Comparison of ENCODE assay signal across 13 cellular contexts in the genomic region with DNA sequence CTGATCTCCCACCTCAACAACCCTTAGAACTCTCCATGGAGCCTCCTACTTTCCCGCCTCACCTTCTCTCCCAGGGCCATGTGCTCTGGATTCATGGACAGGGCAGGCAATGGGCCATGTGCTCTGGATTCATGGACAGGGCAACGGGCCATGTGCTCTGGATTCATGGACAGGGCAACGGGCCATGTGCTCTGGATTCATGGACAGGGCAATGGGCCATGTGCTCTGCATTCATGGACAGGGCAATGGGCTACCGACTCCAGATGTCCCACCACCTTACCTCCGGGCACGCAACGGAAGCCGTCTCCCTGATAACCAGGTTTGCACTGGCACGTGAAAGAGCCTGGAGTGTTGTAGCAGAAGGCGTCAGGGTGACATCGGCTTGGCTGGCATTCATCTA. TPM values are rescaled to one million over a fixed set of nuclear protein-coding genes. Genes with fewer than 3 reads are reported as not detected.
"Had no signal": no experiment of that assay in that cellular context is flagged by ENCODE, and none has a peak within 500 bp of the region (broad histone marks: within the 10 kb centered on the region; RNA-seq: fewer than 3 reads in every experiment).

No MANE protein-coding gene starts in this region.

- ATAC-seq: natural killer cell treated with Interleukin-12 subunit alpha and Interleukin-12 subunit beta and Interleukin-15 and Interleukin-18, amount 100 ng/mL, for 72 hours; stimulated activated effector memory CD8-positive, alpha-beta T cell treated with anti-CD3 and anti-CD28 coated beads, Interleukin-12 subunit alpha, Interleukin-12 subunit beta, amount 100 ng/mL, for 72 hours had no signal

- H3K36me3 Mint-ChIP-seq: activated naive CD8-positive, alpha-beta T cell treated with anti-CD3 and anti-CD28 coated beads, Interleukin-2, amount 10 ng/mL, durations not matched to agents 7 days and 5 days; natural killer cell treated with Interleukin-12 subunit alpha and Interleukin-12 subunit beta and Interleukin-15 and Interleukin-18, amount 100 ng/mL, for 72 hours; stimulated activated effector memory CD8-positive, alpha-beta T cell treated with anti-CD3 and anti-CD28 coated beads, Interleukin-12 subunit alpha, Interleukin-12 subunit beta, amount 100 ng/mL, for 72 hours had no signal

- H3K27me3 ChIP-seq: heart right ventricle, tibial artery had no signal

- H3K4me1 Mint-ChIP-seq: brain; memory B cell; stimulated activated effector memory CD8-positive, alpha-beta T cell treated with anti-CD3 and anti-CD28 coated beads, Interleukin-12 subunit alpha, Interleukin-12 subunit beta, amount 100 ng/mL, for 72 hours had no signal

- H3K4me3 ChIP-seq: heart right ventricle, tibial artery had no signal

- H3K27ac Mint-ChIP-seq: activated naive CD8-positive, alpha-beta T cell treated with anti-CD3 and anti-CD28 coated beads, Interleukin-2, amount 10 ng/mL, durations not matched to agents 7 days and 5 days; brain; memory B cell; natural killer cell treated with Interleukin-12 subunit alpha and Interleukin-12 subunit beta and Interleukin-15 and Interleukin-18, amount 100 ng/mL, for 72 hours; stimulated activated effector memory CD8-positive, alpha-beta T cell treated with anti-CD3 and anti-CD28 coated beads, Interleukin-12 subunit alpha, Interleukin-12 subunit beta, amount 100 ng/mL, for 72 hours had no signal

- DNase-seq: activated naive CD4-positive, alpha-beta T cell; activated naive CD8-positive, alpha-beta T cell treated with anti-CD3 and anti-CD28 coated beads, Interleukin-2, amount 10 ng/mL, durations not matched to agents 7 days and 5 days; activated T-cell treated with anti-CD3 and anti-CD28 coated beads for 4 hours; cortex of kidney; effector CD4-positive, alpha-beta T cell; foreskin melanocyte; heart right ventricle; occipital lobe; tibial artery had no signal

- H3K9me3 Mint-ChIP-seq: activated naive CD8-positive, alpha-beta T cell treated with anti-CD3 and anti-CD28 coated beads, Interleukin-2, amount 10 ng/mL, durations not matched to agents 7 days and 5 days; brain; memory B cell; natural killer cell treated with Interleukin-12 subunit alpha and Interleukin-12 subunit beta and Interleukin-15 and Interleukin-18, amount 100 ng/mL, for 72 hours; stimulated activated effector memory CD8-positive, alpha-beta T cell treated with anti-CD3 and anti-CD28 coated beads, Interleukin-12 subunit alpha, Interleukin-12 subunit beta, amount 100 ng/mL, for 72 hours had no signal

- H3K4me3 Mint-ChIP-seq: activated naive CD8-positive, alpha-beta T cell treated with anti-CD3 and anti-CD28 coated beads, Interleukin-2, amount 10 ng/mL, durations not matched to agents 7 days and 5 days; brain; memory B cell; natural killer cell treated with Interleukin-12 subunit alpha and Interleukin-12 subunit beta and Interleukin-15 and Interleukin-18, amount 100 ng/mL, for 72 hours; stimulated activated effector memory CD8-positive, alpha-beta T cell treated with anti-CD3 and anti-CD28 coated beads, Interleukin-12 subunit alpha, Interleukin-12 subunit beta, amount 100 ng/mL, for 72 hours had no signal

- H3K27ac ChIP-seq: tibial artery had no signal

- H3K27me3 Mint-ChIP-seq: brain had no signal

- H3K9me3 ChIP-seq: heart right ventricle, tibial artery had no signal

RNA-seq across cellular contexts. Expression of a gene that starts 53.2 kb away (rescaled TPM):
- total RNA-seq: natural killer cell treated with Interleukin-12 subunit alpha and Interleukin-12 subunit beta and Interleukin-15 and Interleukin-18, amount 100 ng/mL, for 72 hours had no signal
